24 cellular contexts compared by ENCODE assay signal in genomic region chr4:79563218-79563617, GRCh38.
"Had no signal": no experiment of that assay in that cellular context is flagged by ENCODE, and none has a peak within 500 bp of the region (broad histone marks: within the 10 kb centered on the region; RNA-seq: fewer than 3 reads in every experiment).

No MANE protein-coding gene starts in this region.

- H3K36me3 ChIP-seq: MG63, Peyer's patch, SJCRH30 had no signal

- H3K4me1 ChIP-seq: Peyer's patch, SJCRH30 had no signal

- H3K9me3 ChIP-seq: MG63, Peyer's patch, SJCRH30 had no signal

- H3K4me3 ChIP-seq: MG63, PC-9, Peyer's patch, SJCRH30 had no signal

- DNase-seq: Karpas-422; KG1; MG63; NCI-H1092; NCI-H1105 treated with DMSO at 0.1 percent for 48 hours; NCI-H1417 treated with DMSO at 0.1 percent for 48 hours; NCI-H187; NCI-H2029; NCI-H2081 treated with DMSO at 0.1 percent for 48 hours; NCI-H2171; NCI-H226; NCI-H446; NCI-H510A; NCI-H524 treated with DMSO at 0.1 percent for 48 hours; NCI-H69; NCI-H774; NK-92 treated with Interleukin-12 subunit alpha and Interleukin-12 subunit beta, amount 100 ng/mL, for 24 hours; PC-9; Peyer's patch; SHP77 treated with DMSO at 0.1 percent for 48 hours; SJCRH30 had no signal

- H3K4me2 ChIP-seq: PC-9 had no signal

- H2AFZ ChIP-seq: PC-9 had no signal

- H3K27ac ChIP-seq: HL-60, PC-9, Peyer's patch, SJCRH30 had no signal

- ATAC-seq: Right ventricle myocardium inferior, SK-N-SH treated with all-trans-retinoic acid at 6 μM for 48 hours had no signal

- H3K27me3 ChIP-seq: MG63, Peyer's patch, SJCRH30 had no signal
